ENCODE assay signal across 9 cellular contexts in genomic region chr9:87499455-87500015, GRCh38. TPM values are rescaled to one million over a fixed set of nuclear protein-coding genes. Genes with fewer than 3 reads are reported as not detected.
DNase-seq lines count a peak whose midpoint lies in the region; ATAC-seq and TF ChIP-seq lines count a peak whose summit lies in the region.
"Had no signal": no experiment of that assay in that cellular context is flagged by ENCODE, and none has a peak within 500 bp of the region (broad histone marks: within the 10 kb centered on the region; RNA-seq: fewer than 3 reads in every experiment).

No MANE protein-coding gene starts in this region.

- TF ChIP-seq CTCF in fibroblast of villous mesenchyme (IDR thresholded peaks at IDR 0.05; ENCODE audit: insufficient read depth, low read depth, low read length): no peak
- no peak for TF ChIP-seq CTCF in omental fat pad (IDR thresholded peaks at IDR 0.05)

- no peaks in the 10 kb centered on the region for H3K27me3 ChIP-seq in subcutaneous abdominal adipose tissue (ENCODE audit: control insufficient read depth in 5 of 5, insufficient read depth in 4 of 5, low read length in 5 of 5)

- H3K36me3 ChIP-seq in subcutaneous abdominal adipose tissue (ENCODE audit: control insufficient read depth in 5 of 5, insufficient read depth in 5 of 5, low read length in 5 of 5): no peaks in the 10 kb centered on the region

- peak; percentile 3 for DNase-seq in DMS53 (lab: John Stamatoyannopoulos, UW)
- DNase-seq in DMS53 treated with DMSO at 0.1 percent for 48 hours (lab: John Stamatoyannopoulos, UW; ENCODE audit: unreplicated experiment): no peak
- no peak for DNase-seq in fibroblast of villous mesenchyme (ENCODE audit: low read depth)
- no peak for DNase-seq in NCI-H446 treated with DMSO at 0.1 percent for 48 hours (lab: John Stamatoyannopoulos, UW)
- no peak for DNase-seq in omental fat pad (ENCODE audit: low spot score)
- DNase-seq in activated CD4-positive, alpha-beta T cell treated with anti-CD3 and anti-CD28 coated beads for 1 hour: no peak
- DNase-seq: activated naive CD8-positive, alpha-beta T cell treated with anti-CD3 and anti-CD28 coated beads, Interleukin-2, amount 10 ng/mL, durations not matched to agents 7 days and 5 days had no signal

- H3K4me3 ChIP-seq in fibroblast of villous mesenchyme (ENCODE audit: low read depth, low read length) (peak overlapping the region; percentile 79), subcutaneous abdominal adipose tissue (ENCODE audit: low read depth in 1 of 5, low read length in 5 of 5) (peak overlapping the region in 4 of 5 donors; percentile 77 to 86 (median 84))

- no peaks in the 10 kb centered on the region for H3K9me3 ChIP-seq in subcutaneous abdominal adipose tissue (ENCODE audit: control insufficient read depth in 5 of 5, low read length in 5 of 5)

- ATAC-seq in HG03558 (IDR thresholded peaks at IDR 0.05; ENCODE audit: extremely low read depth, unreplicated experiment) (peak; percentile 45), omental fat pad (ENCODE audit: low FRiP score) (no peak)

- H3K27ac ChIP-seq in subcutaneous abdominal adipose tissue (ENCODE audit: low read depth, low read length): peak overlapping the region; percentile 33

- H3K4me1 ChIP-seq in subcutaneous abdominal adipose tissue (ENCODE audit: control insufficient read depth in 5 of 5, insufficient read depth in 5 of 5, low read length in 5 of 5): peaks cover 5 to 54% (median 41%) of the 10 kb centered on the region in 5 donors

- H3K9ac ChIP-seq in subcutaneous abdominal adipose tissue (ENCODE audit: low read length in 5 of 5): peak overlapping the region in 3 of 5 donors; percentile 79 to 84 (median 82)

RNA-seq across cellular contexts. Expression of gene DAPK1, which starts 1.9 kb away (rescaled TPM):
- total RNA-seq in fibroblast of villous mesenchyme (3.9 and 8.6 TPM in 2 replicates), omental fat pad (100 to 1,000 TPM in 2 of 4 donors, 10 to 100 TPM in 2; 56.1 to 214 (median 88.1) TPM)
